Comparison of ENCODE assay signal across 2 cellular contexts in genomic region chr5:151931260-151931659, GRCh38.
A peak's percentile ranks its signal among the peaks of the same experiment; 100 is the strongest.
TF ChIP-seq lines count a peak whose summit lies in the region.

No MANE protein-coding gene starts in this region.

TF ChIP-seq in IMR-90, 13 proteins besides CTCF, POLR2A, EP300 and RAD21 (continued from another document):
- no peak for TF ChIP-seq RFX5 (IDR thresholded peaks at IDR 0.05; ENCODE audit: low read depth, low read length)

TF ChIP-seq in GM12878, 131 proteins besides CTCF, POLR2A, EP300 and RAD21 (continued from another document):
- TF ChIP-seq MEF2B (IDR thresholded peaks at IDR 0.05; ENCODE audit: partially characterized antibody, poor library complexity, severe bottlenecking) (no peak), CBX5 (IDR thresholded peaks at IDR 0.05; ENCODE audit: low read depth) (peak; percentile 85), DPF2 (IDR thresholded peaks at IDR 0.05) (no peak)
